8 cellular contexts compared by ENCODE assay signal in the genomic region with DNA sequence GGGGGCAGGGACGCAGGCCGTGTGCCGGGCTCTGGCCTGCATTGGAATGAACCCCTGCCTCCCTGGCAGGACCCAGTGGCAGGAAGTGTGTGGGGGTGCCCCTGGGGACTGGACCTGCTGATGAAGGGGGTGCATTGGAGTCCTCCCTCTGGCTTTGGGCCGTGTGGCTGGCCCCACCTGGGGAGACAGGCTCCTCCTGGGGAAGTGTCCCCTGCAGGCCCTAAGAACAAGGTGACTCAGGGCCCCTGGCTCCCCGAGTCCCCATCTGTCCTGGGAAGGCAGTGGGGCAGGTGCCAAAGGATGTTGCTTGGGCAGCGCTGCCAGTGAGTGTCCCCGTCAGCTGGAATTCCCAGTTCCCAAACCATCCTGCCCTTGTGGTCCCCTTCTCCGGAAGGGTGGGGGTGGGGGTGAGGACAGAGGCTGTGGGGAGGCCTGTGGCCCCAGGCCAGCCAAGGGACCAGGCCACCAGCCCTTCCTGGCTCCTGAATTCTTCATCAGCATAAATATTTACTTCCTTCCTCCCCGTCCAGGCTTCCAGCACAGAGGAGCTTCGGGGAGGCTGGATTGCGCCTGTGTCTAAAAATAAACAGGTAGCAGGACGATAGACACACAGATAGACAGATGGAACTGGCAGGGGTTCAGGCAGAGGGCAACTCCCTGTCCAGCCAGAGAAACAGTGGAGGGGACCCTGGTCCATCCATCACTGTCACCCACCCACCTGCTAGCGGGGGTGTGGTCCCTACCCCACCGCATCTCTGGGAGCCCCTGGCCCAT. TPM values are rescaled to one million over a fixed set of nuclear protein-coding genes. Genes with fewer than 3 reads are reported as not detected.
A peak's percentile ranks its signal among the peaks of the same experiment; 100 is the strongest.
DNase-seq lines count a peak whose midpoint lies in the region; ATAC-seq and TF ChIP-seq lines count a peak whose summit lies in the region.

No MANE protein-coding gene starts in this region.

- H3K9me3 ChIP-seq in AG04450 (ENCODE audit: control insufficient read depth, insufficient read depth, low read length): no peaks in the 10 kb centered on the region; the same call in 1 of the 2 replicates
- no peaks in the 10 kb centered on the region for H3K9me3 ChIP-seq in PC-3 (ENCODE audit: low read length)
- H3K9me3 ChIP-seq in neuron (ENCODE audit: low read length): no peaks in the 10 kb centered on the region

- DNase-seq in AG04450 (ENCODE audit: low read depth, low spot score): no peak
- DNase-seq in PC-3: no peak
- DNase-seq in fibroblast of pulmonary artery (ENCODE audit: low read depth): no peak
- DNase-seq in T1000 (lab: John Stamatoyannopoulos, UW): no peak
- no peak for DNase-seq in NCI-H345 treated with DMSO at 0.1 percent for 48 hours (lab: John Stamatoyannopoulos, UW; ENCODE audit: unreplicated experiment)

- no peaks in the 10 kb centered on the region for H4K20me1 ChIP-seq in PC-3 (ENCODE audit: low read length)

- H3K36me3 ChIP-seq in PC-3 (ENCODE audit: low read depth, low read length): no peaks in the 10 kb centered on the region
- H3K36me3 ChIP-seq in neuron (ENCODE audit: insufficient read depth, low read length): peaks cover 11% of the 10 kb centered on the region

- intact Hi-C loops in PC-3 (cut with micrococcal nuclease): no loop called here

- H3K4me3 ChIP-seq in AG04450 (ENCODE audit: low read depth, low read length) (peak overlapping the region; percentile 44; the same call in 1 of the 2 replicates), PC-3 (ENCODE audit: low read length) (no peak overlapping the region), fibroblast of pulmonary artery (replicated peaks; ENCODE audit: low read depth, low read length) (peak overlapping the region; percentile 45), neuron (ENCODE audit: low read length) (peak overlapping the region; percentile 55)

- peak; percentile 15; the same call in 1 of the 2 replicates for ATAC-seq in PC-3
- no peak for ATAC-seq in GM21526 (IDR thresholded peaks at IDR 0.05; ENCODE audit: low FRiP score, unreplicated experiment)
- no peak for ATAC-seq in GM19467 (IDR thresholded peaks at IDR 0.05; ENCODE audit: unreplicated experiment)

- CTCF ChIA-PET in AG04450 (lab: Charles Lee) (interaction anchor here (0.6 to 3.8 kb wide), 11 partner anchors 10 to 130 kb away, joined by 4 to 37 read pairs (median 8); no protein-coding TSS in a partner anchor), PC-3 (lab: Charles Lee) (interaction anchor here (0.6 to 3.1 kb wide), 3 partner anchors 38 to 562 kb away, joined by 9 to 21 read pairs (median 10); no protein-coding TSS in a partner anchor)

- no peaks in the 10 kb centered on the region for H3F3A ChIP-seq in PC-3 (ENCODE audit: low read length, unreplicated experiment)

- H3K27me3 ChIP-seq in AG04450 (ENCODE audit: control insufficient read depth, insufficient read depth, low read length): no peaks in the 10 kb centered on the region
- no peaks in the 10 kb centered on the region for H3K27me3 ChIP-seq in PC-3 (ENCODE audit: low read length)
- H3K27me3 ChIP-seq in neuron (ENCODE audit: insufficient read depth, low read length): no peaks in the 10 kb centered on the region

- POLR2A ChIA-PET in AG04450 (lab: Yijun Ruan, JAX): interaction anchor here (0.5 to 2.6 kb wide), 10 partner anchors 12 to 130 kb away, joined by 3 to 11 read pairs (median 5); a partner anchor contains a TSS
- POLR2A ChIA-PET in PC-3 (lab: Charles Lee; ENCODE audit: unreplicated experiment): interaction anchor here (0.5 kb wide), 1 partner anchor 172 kb away, joined by 3 read pairs; no protein-coding TSS in a partner anchor

- no peak for TF ChIP-seq CTCF in AG04450 (IDR thresholded peaks at IDR 0.05; ENCODE audit: low read depth, low read length)
- TF ChIP-seq CTCF in PC-3 (conservative IDR thresholded peaks at IDR 0.05; ENCODE audit: low read depth, low read length): no peak
- TF ChIP-seq CTCF in fibroblast of pulmonary artery (IDR thresholded peaks at IDR 0.05; ENCODE audit: low read length, missing control alignments): no peak

- no peak overlapping the region for H3K4me2 ChIP-seq in PC-3 (ENCODE audit: low read length)

- H3K27ac ChIP-seq in AG04450 (ENCODE audit: low read depth, low read length) (peak overlapping the region; percentile 70), PC-3 (ENCODE audit: low read length) (no peak overlapping the region)

- peaks cover 14% of the 10 kb centered on the region for H3K79me2 ChIP-seq in PC-3 (ENCODE audit: low read length)

- no TSS peak for BruUV-seq in PC-3 (replicated peaks; lab: Mats Ljungman, UMichigan)

- no peaks in the 10 kb centered on the region for H3K4me1 ChIP-seq in PC-3 (ENCODE audit: insufficient read depth, low read length)
- peaks cover 25% of the 10 kb centered on the region for H3K4me1 ChIP-seq in neuron (ENCODE audit: insufficient read depth, low read length)

- no peaks in the 10 kb centered on the region for H3K9me2 ChIP-seq in PC-3 (replicated peaks; ENCODE audit: low read length)

- H3K9ac ChIP-seq in PC-3 (ENCODE audit: low read length): no peak overlapping the region

- H2AFZ ChIP-seq in PC-3 (ENCODE audit: low read length) (no peak overlapping the region), neuron (ENCODE audit: low read depth, low read length) (peak overlapping the region; percentile 32)

RNA-seq across cellular contexts. Expression of a gene that starts 12.9 kb away (rescaled TPM):
- 2.2 and 2.9 TPM in 2 replicates for polyA plus RNA-seq in AG04450 (2011; rRNA removed)
- 3.1 and 3.4 TPM in 2 replicates for polyA minus RNA-seq in AG04450 (2011; rRNA and poly(A)+ RNA removed)
- 2.1 and 5.9 TPM in 2 replicates for total RNA-seq in PC-3 (2014; rRNA removed)

RNA-seq across cellular contexts. Expression of a gene that starts 22.4 kb away (rescaled TPM):
- 18.4 and 23.8 TPM in 2 replicates for polyA plus RNA-seq in AG04450 (2011; rRNA removed)
- 5.6 and 8.6 TPM in 2 replicates for polyA minus RNA-seq in AG04450 (2011; rRNA and poly(A)+ RNA removed)
- total RNA-seq in PC-3 (2014; rRNA removed): 91.2 and 95.5 TPM in 2 replicates

RNA-seq across cellular contexts. Expression of a gene that starts 42.9 kb away (rescaled TPM):
- polyA plus RNA-seq in AG04450 (2011; rRNA removed): 19.1 and 27.8 TPM in 2 replicates
- 11.2 and 13.0 TPM in 2 replicates for polyA minus RNA-seq in AG04450 (2011; rRNA and poly(A)+ RNA removed)
- total RNA-seq in PC-3 (2014; rRNA removed): 12.2 and 13.6 TPM in 2 replicates

RNA-seq across cellular contexts. Expression of a gene that starts 55.9 kb away (rescaled TPM):
- polyA plus RNA-seq in AG04450 (2011; rRNA removed): 2.9 and 3.9 TPM in 2 replicates
- polyA minus RNA-seq in AG04450 (2011; rRNA and poly(A)+ RNA removed): 17.8 and 32.9 TPM in 2 replicates
- 35.7 and 38.1 TPM in 2 replicates for total RNA-seq in PC-3 (2014; rRNA removed)
